Comparison of ENCODE assay signal across 8 cellular contexts in the genomic region with DNA sequence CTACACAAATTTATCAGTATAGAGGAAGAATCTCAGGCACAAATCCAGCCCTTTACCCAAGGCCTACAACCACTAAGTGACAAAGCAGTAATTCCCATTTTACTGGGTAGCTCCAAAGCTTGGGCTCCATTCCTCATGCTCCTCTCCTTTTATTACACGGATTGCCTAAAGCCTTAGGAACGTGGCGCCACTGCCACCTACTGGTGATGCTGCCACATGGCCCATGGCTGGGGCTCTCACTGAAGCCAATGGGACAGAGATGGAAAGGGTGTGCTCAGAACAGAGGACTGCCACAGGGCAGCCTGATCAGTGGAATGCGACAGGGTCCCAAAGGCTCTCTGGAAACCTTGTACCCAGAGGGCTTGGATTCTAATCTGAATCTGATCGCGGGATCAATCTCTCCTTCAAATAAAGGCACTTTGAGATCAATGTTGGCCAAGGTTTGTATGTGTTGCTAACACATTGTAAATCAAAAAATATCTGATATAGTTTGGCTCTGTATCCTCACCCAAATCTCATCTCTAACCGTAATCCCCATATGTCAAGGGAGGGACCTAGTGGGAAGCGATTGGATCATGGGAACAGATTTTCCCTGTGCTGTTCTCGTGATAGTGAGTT. TPM values are rescaled to one million over a fixed set of nuclear protein-coding genes. Genes with fewer than 3 reads are reported as not detected.
DNase-seq lines count a peak whose midpoint lies in the region; TF ChIP-seq lines count a peak whose summit lies in the region.

No MANE protein-coding gene starts in this region.

- no peak overlapping the region for H3K4me2 ChIP-seq in DOHH2 (ENCODE audit: low read length)

- H4K20me1 ChIP-seq in DOHH2 (ENCODE audit: control insufficient read depth, insufficient read depth, low read depth, low read length), result no peaks in the 10 kb centered on the region

- intact Hi-C loops in adrenal gland (cut with DNase I) (loop anchor here (2.0 to 5.0 kb wide), 3 partner anchors 195 to 212 kb away; no protein-coding TSS in a partner anchor), left ventricle myocardium inferior (cut with micrococcal nuclease) (loop anchor here (5.0 to 10.0 kb wide), 2 partner anchors 197 to 549 kb away; no protein-coding TSS in a partner anchor)

- 16 to 23% (median 20%) methylated on average over 8 to 9 of the region's 9 CpGs for WGBS in adrenal gland, 4 donors

- H3K4me3 ChIP-seq in DOHH2 (ENCODE audit: low read length), result no peak overlapping the region
- H3K4me3 ChIP-seq in HAP-1, result no peak overlapping the region
- no peak overlapping the region for H3K4me3 ChIP-seq in adrenal gland
- no peak overlapping the region for H3K4me3 ChIP-seq in left ventricle myocardium inferior

- in situ Hi-C loops in HAP-1 (cut with MboI; ENCODE audit: low sequenced_read_pairs), result loop anchor here (5.0 to 25.0 kb wide), 2 partner anchors 197 to 557 kb away; no protein-coding TSS in a partner anchor

- H3K9me3 ChIP-seq in DOHH2 (ENCODE audit: control insufficient read depth, insufficient read depth, low read length) (no peaks in the 10 kb centered on the region), HAP-1 (no peaks in the 10 kb centered on the region), adrenal gland (replicated peaks in 1 of 3) (no peaks in the 10 kb centered on the region), left ventricle myocardium inferior (replicated peaks) (no peaks in the 10 kb centered on the region)

- DNase-seq in HAP-1 (ENCODE audit: low spot score in 2 of 2) (peak; percentile 78 to 90), NCI-H128 (lab: John Stamatoyannopoulos, UW; ENCODE audit: unreplicated experiment) (peak; percentile 43), T-helper 1 cell (peak; percentile 33 to 72 (median 53)), adrenal gland (peak; percentile 73 to 93 (median 84)), left ventricle myocardium inferior (peak; percentile 79), retina (peak; percentile 80), cortex of kidney (lab: John Stamatoyannopoulos, UW) (no peak)

- no peaks in the 10 kb centered on the region for H3K79me2 ChIP-seq in DOHH2 (ENCODE audit: control insufficient read depth, low read length)

- no peak overlapping the region for H3K27ac ChIP-seq in DOHH2 (ENCODE audit: low read depth, low read length)
- H3K27ac ChIP-seq in adrenal gland, result no peak overlapping the region
- no peak overlapping the region for H3K27ac ChIP-seq in left ventricle myocardium inferior (replicated peaks)

- H3K4me1 ChIP-seq in DOHH2 (ENCODE audit: control insufficient read depth, low read length), result no peaks in the 10 kb centered on the region
- peaks cover 3% of the 10 kb centered on the region; the same call in 1 of the 2 replicates for H3K4me1 ChIP-seq in HAP-1
- H3K4me1 ChIP-seq in adrenal gland (replicated peaks in 1 of 2), result no peaks in the 10 kb centered on the region
- no peaks in the 10 kb centered on the region for H3K4me1 ChIP-seq in left ventricle myocardium inferior

- H3K36me3 ChIP-seq in DOHH2 (ENCODE audit: control insufficient read depth, low read length) (no peaks in the 10 kb centered on the region), HAP-1 (replicated peaks) (no peaks in the 10 kb centered on the region), adrenal gland (replicated peaks in 1 of 2) (no peaks in the 10 kb centered on the region), left ventricle myocardium inferior (no peaks in the 10 kb centered on the region)

- TF ChIP-seq CTCF in DOHH2 (IDR thresholded peaks at IDR 0.05; ENCODE audit: low read depth, low read length, poor library complexity, severe bottlenecking) (peak; percentile 96), adrenal gland (IDR thresholded peaks at IDR 0.05) (peak; percentile 88 to 97 (median 95)), left ventricle myocardium inferior (IDR thresholded peaks at IDR 0.05; ENCODE audit: borderline replicate concordance) (peak; percentile 99)

- no peaks in the 10 kb centered on the region for H3K9me2 ChIP-seq in DOHH2 (replicated peaks; ENCODE audit: control insufficient read depth, low read length)

- H3F3A ChIP-seq in DOHH2 (ENCODE audit: control insufficient read depth, insufficient read depth), result no peaks in the 10 kb centered on the region

- H3K27me3 ChIP-seq in DOHH2 (ENCODE audit: control insufficient read depth, low read length) (peaks cover 19% of the 10 kb centered on the region), HAP-1 (ENCODE audit: low read depth) (peaks cover 43% of the 10 kb centered on the region), adrenal gland (no peaks in the 10 kb centered on the region), left ventricle myocardium inferior (ENCODE audit: low read depth) (peaks cover 42% of the 10 kb centered on the region)

- TF ChIP-seq POLR2A in adrenal gland (IDR thresholded peaks at IDR 0.05), result no peak

RNA-seq across cellular contexts. Expression of a gene that starts 33.5 kb away (rescaled TPM):
- total RNA-seq in adrenal gland (not detected), left ventricle myocardium inferior (not detected)
- polyA plus RNA-seq in adrenal gland, result not detected

RNA-seq across cellular contexts. Expression of a gene that starts 58.5 kb away (rescaled TPM):
- total RNA-seq in adrenal gland (10 to 100 TPM in 3 of 8 donors, 1 to 10 TPM in 5; 2.2 to 24.4 (median 3.6) TPM), left ventricle myocardium inferior (1.7 TPM)
- 1 to 10 TPM; 2.6 to 9.2 (median 4.2) TPM for polyA plus RNA-seq in adrenal gland
